15 cellular contexts compared by ENCODE assay signal in the genomic region with DNA sequence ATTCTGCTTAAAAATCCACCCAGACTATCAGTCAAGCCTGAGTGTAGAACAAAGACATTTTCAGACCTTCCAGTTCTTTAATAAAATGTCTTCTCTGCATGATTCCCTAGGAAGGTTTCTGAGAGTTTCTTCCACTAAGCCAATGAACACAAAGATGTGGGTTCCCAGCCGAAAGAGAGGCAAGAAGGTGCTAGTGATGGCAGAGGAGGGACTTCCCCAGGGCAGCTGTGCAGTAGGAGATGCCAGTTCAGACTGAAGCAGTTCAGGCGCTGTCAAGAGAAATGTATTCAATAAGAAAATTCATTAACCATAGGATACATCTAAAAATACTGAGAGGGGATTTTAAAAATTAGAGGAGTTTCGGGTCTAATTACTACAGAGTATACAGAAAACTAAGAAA.
A peak's percentile ranks its signal among the peaks of the same experiment; 100 is the strongest.
DNase-seq lines count a peak whose midpoint lies in the region; ATAC-seq, FAIRE-seq and TF ChIP-seq lines count a peak whose summit lies in the region.
"Had no signal": no experiment of that assay in that cellular context is flagged by ENCODE, and none has a peak within 500 bp of the region (broad histone marks: within the 10 kb centered on the region; RNA-seq: fewer than 3 reads in every experiment).

No MANE protein-coding gene starts in this region.

- no peak for FAIRE-seq in pancreas (lab: Jason Lieb, UNC)

- H3K23ac ChIP-seq in neuronal stem cell (ENCODE audit: low read depth, low read length, poor library complexity), result no peak overlapping the region

- no peak overlapping the region for H3K4ac ChIP-seq in neuronal stem cell (ENCODE audit: low read length)

- H2BK5ac ChIP-seq in neuronal stem cell (ENCODE audit: low read length), result no peak overlapping the region

- H3K18ac ChIP-seq in neuronal stem cell (ENCODE audit: low read length), result no peak overlapping the region

- H3K9me3 ChIP-seq in OCI-LY1 (ENCODE audit: low read length) (no peaks in the 10 kb centered on the region), neuronal stem cell (replicated peaks in 1 of 2; ENCODE audit: control insufficient read depth in 2 of 2, insufficient read depth in 1 of 2, low read depth in 1 of 2, low read length in 2 of 2) (peaks cover 0 to 5% of the 10 kb centered on the region in 2 donors), pancreas (no peaks in the 10 kb centered on the region)

- H3K79me2 ChIP-seq in OCI-LY1 (ENCODE audit: insufficient read depth, low read length), result no peaks in the 10 kb centered on the region

- intact Hi-C loops in pancreas (cut with DNase I), result no loop called here

- H4K20me1 ChIP-seq in OCI-LY1 (ENCODE audit: insufficient read depth, low read length), result no peaks in the 10 kb centered on the region

- H3K36me3 ChIP-seq in OCI-LY1 (ENCODE audit: insufficient read depth, low read length) (no peaks in the 10 kb centered on the region), neuronal stem cell (replicated peaks in 1 of 2; ENCODE audit: control insufficient read depth in 2 of 2, insufficient read depth in 2 of 2, low read length in 2 of 2) (no peaks in the 10 kb centered on the region), pancreas (no peaks in the 10 kb centered on the region)

- no peak overlapping the region for H2BK12ac ChIP-seq in neuronal stem cell (ENCODE audit: low read length)

- H3K4me3 ChIP-seq in OCI-LY1 (ENCODE audit: low read depth, low read length, poor library complexity, severe bottlenecking) (no peak overlapping the region), neuronal stem cell (ENCODE audit: low read length in 2 of 2) (no peak overlapping the region), coronary artery (no peak overlapping the region), pancreas (no peak overlapping the region)
- H3K4me3 ChIP-seq: PC-9 had no signal

- no peaks in the 10 kb centered on the region for H3K79me1 ChIP-seq in neuronal stem cell (ENCODE audit: low read depth, low read length)

- H3K4me2 ChIP-seq in OCI-LY1 (ENCODE audit: low read length), result no peak overlapping the region
- no peak overlapping the region for H3K4me2 ChIP-seq in neuronal stem cell (ENCODE audit: insufficient read depth, low read length, poor library complexity, severe bottlenecking)
- H3K4me2 ChIP-seq: PC-9 had no signal

- H3K14ac ChIP-seq in neuronal stem cell (ENCODE audit: low read length), result no peak overlapping the region

- H2BK120ac ChIP-seq in neuronal stem cell (ENCODE audit: low read depth, low read length), result no peak overlapping the region

- TF ChIP-seq CTCF in OCI-LY1 (IDR thresholded peaks at IDR 0.05; ENCODE audit: low read length) (no peak), coronary artery (IDR thresholded peaks at IDR 0.05) (no peak), pancreas (IDR thresholded peaks at IDR 0.05) (no peak)

- H3F3A ChIP-seq in OCI-LY1 (ENCODE audit: insufficient read depth, low read length), result no peaks in the 10 kb centered on the region

- DNase-seq in neuronal stem cell (ENCODE audit: low spot score) (no peak), DMS114 treated with DMSO at 0.1 percent for 48 hours (lab: John Stamatoyannopoulos, UW; ENCODE audit: unreplicated experiment) (no peak), coronary artery (ENCODE audit: low spot score) (no peak), pancreas (no peak)
- DNase-seq: activated B cell treated with CpG ODN at 0.5 μM for 24 hours; activated CD8-positive, alpha-beta memory T cell treated with anti-CD3 and anti-CD28 coated beads, Interleukin-2, amount 50 U/mL, for 4 hours; activated naive CD4-positive, alpha-beta T cell treated with anti-CD3 and anti-CD28 coated beads for 36 hours; C1 segment of cervical spinal cord; left colon; naive B cell; PC-9 had no signal

- no peak overlapping the region for H2AFZ ChIP-seq in OCI-LY1 (ENCODE audit: low read length)
- peak overlapping the region; percentile 55 for H2AFZ ChIP-seq in neuronal stem cell (ENCODE audit: low read length)
- H2AFZ ChIP-seq: PC-9 had no signal

- no peaks in the 10 kb centered on the region for H3K4me1 ChIP-seq in OCI-LY1 (ENCODE audit: insufficient read depth, low read length, severe bottlenecking)
- peaks cover 0 to 2% of the 10 kb centered on the region in 2 donors for H3K4me1 ChIP-seq in neuronal stem cell (ENCODE audit: control insufficient read depth in 2 of 2, insufficient read depth in 1 of 2, low read depth in 1 of 2, low read length in 2 of 2)
- no peaks in the 10 kb centered on the region for H3K4me1 ChIP-seq in pancreas

- no peak overlapping the region for H4K91ac ChIP-seq in neuronal stem cell (ENCODE audit: low read depth, low read length, poor library complexity)

- no peak overlapping the region for H4K8ac ChIP-seq in neuronal stem cell (ENCODE audit: low read depth, low read length)

- no CpG with 5 or more reads among the region's 3 CpGs for WGBS in neuronal stem cell (ENCODE audit: extremely low coverage in 2 of 2, insufficient read length in 2 of 2, insufficient replicate concordance in 1 of 2), 2 donors
- 80 to 87% methylated on average over 3 of the region's 3 CpGs for WGBS in pancreas, 2 donors

- H2AK5ac ChIP-seq in neuronal stem cell (ENCODE audit: low read depth, low read length), result no peak overlapping the region

- H3K9ac ChIP-seq in OCI-LY1 (ENCODE audit: low read length) (no peak overlapping the region), neuronal stem cell (ENCODE audit: low read depth, low read length, poor library complexity) (no peak overlapping the region)

- H3K27me3 ChIP-seq in OCI-LY1 (ENCODE audit: insufficient read depth, low read length), result no peaks in the 10 kb centered on the region
- no peaks in the 10 kb centered on the region for H3K27me3 ChIP-seq in neuronal stem cell (ENCODE audit: control insufficient read depth in 3 of 3, insufficient read depth in 3 of 3, low read depth in 1 of 3, low read length in 3 of 3)
- H3K27me3 ChIP-seq in pancreas, result no peaks in the 10 kb centered on the region

- H3K9me2 ChIP-seq in OCI-LY1 (ENCODE audit: low read depth, low read length), result no peaks in the 10 kb centered on the region

- peak; percentile 47 for ATAC-seq in GM18858 (IDR thresholded peaks at IDR 0.05; ENCODE audit: unreplicated experiment)
- peak; percentile 75 for ATAC-seq in GM21717 (IDR thresholded peaks at IDR 0.05; ENCODE audit: unreplicated experiment)
- no peak for ATAC-seq in pancreas
- ATAC-seq: esophagus mucosa had no signal

- H3K27ac ChIP-seq in OCI-LY1 (ENCODE audit: low read depth, low read length, poor library complexity, severe bottlenecking), result peak overlapping the region; percentile 63
- no peak overlapping the region for H3K27ac ChIP-seq in neuronal stem cell (replicated peaks; ENCODE audit: low read length)
- no peak overlapping the region for H3K27ac ChIP-seq in coronary artery
- H3K27ac ChIP-seq in pancreas, result no peak overlapping the region
- H3K27ac ChIP-seq: PC-9 had no signal

- no peak overlapping the region for H2BK15ac ChIP-seq in neuronal stem cell (ENCODE audit: low read length)

Comparison
In these comparisons a context has a peak if more than half of its experiments do, and no peak if none do; other contexts are left out.
1. ATAC-seq: peak in GM18858 (single experiment) and GM21717 (single experiment); none in pancreas (0 of 4).